22 cellular contexts compared by ENCODE assay signal in the genomic region with DNA sequence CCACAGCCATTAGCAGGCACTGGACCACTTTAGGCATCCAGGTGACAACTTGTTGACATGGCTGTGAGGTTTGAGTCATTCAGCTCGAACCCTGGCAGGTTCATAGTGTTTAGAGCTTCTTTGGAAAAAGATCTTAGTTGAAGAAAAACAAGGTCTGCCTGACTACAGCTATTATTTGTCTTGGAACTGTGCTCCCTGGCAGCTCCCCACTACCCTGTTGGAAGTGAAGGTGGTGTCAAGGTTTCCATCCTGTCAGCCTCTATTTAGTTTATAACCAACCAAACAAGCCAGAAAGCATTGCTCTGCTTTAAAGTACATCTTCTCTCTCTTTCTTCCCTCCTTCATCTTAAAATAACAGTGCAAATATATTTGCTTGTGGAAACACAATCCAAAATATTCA. TPM values are rescaled to one million over a fixed set of nuclear protein-coding genes. Genes with fewer than 3 reads are reported as not detected.
DNase-seq lines count a peak whose midpoint lies in the region; ATAC-seq and TF ChIP-seq lines count a peak whose summit lies in the region.
"Had no signal": no experiment of that assay in that cellular context is flagged by ENCODE, and none has a peak within 500 bp of the region (broad histone marks: within the 10 kb centered on the region; RNA-seq: fewer than 3 reads in every experiment).

No MANE protein-coding gene starts in this region.

- no peak overlapping the region for H3K4me3 ChIP-seq in CD4-positive, CD25-positive, alpha-beta regulatory T cell (ENCODE audit: low read depth, low read length)
- H3K4me3 ChIP-seq in LNCaP clone FGC (ENCODE audit: low read depth, low read length) (no peak overlapping the region), body of pancreas (no peak overlapping the region)
- H3K4me3 ChIP-seq: GM12878, K562, tibial nerve had no signal

- peaks cover 32% of the 10 kb centered on the region for H3K4me1 ChIP-seq in CD4-positive, CD25-positive, alpha-beta regulatory T cell (ENCODE audit: control insufficient read depth, insufficient read depth, low read length, poor library complexity, severe bottlenecking)
- H3K4me1 ChIP-seq in body of pancreas: peaks cover 18% of the 10 kb centered on the region

- no peak for TF ChIP-seq POLR2A in body of pancreas (IDR thresholded peaks at IDR 0.05)

- H3K9me3 Mint-ChIP-seq in CD4-positive, CD25-positive, alpha-beta regulatory T cell: no peaks in the 10 kb centered on the region
- H3K9me3 Mint-ChIP-seq: activated CD4-positive, alpha-beta T cell treated with anti-CD3 and anti-CD28 coated beads, Interleukin-2, amount 10 ng/mL, durations not matched to agents 7 days and 5 days; CD8-positive, alpha-beta T cell; nephron progenitor cell had no signal

- no peaks in the 10 kb centered on the region for H3K9me3 ChIP-seq in CD4-positive, CD25-positive, alpha-beta regulatory T cell (ENCODE audit: control insufficient read depth in 2 of 2, low read length in 2 of 2)
- no peaks in the 10 kb centered on the region for H3K9me3 ChIP-seq in body of pancreas
- H3K9me3 ChIP-seq: tibial nerve had no signal

- WGBS in body of pancreas, 2 donors: 5 to 42% methylated on average over 1 of the region's 1 CpG

- DNase-seq in CD4-positive, CD25-positive, alpha-beta regulatory T cell: no peak
- DNase-seq in LNCaP clone FGC (ENCODE audit: low read depth) (peak; percentile 76), body of pancreas (peak; percentile 32 to 65 (median 64)), medulla oblongata (ENCODE audit: extremely low spot score) (peak; percentile 18), NCI-H510A (lab: John Stamatoyannopoulos, UW) (no peak)
- DNase-seq: activated CD4-positive, alpha-beta T cell treated with anti-CD3 and anti-CD28 coated beads, Interleukin-2, amount 10 ng/mL, durations not matched to agents 7 days and 5 days; activated T-cell treated with anti-CD3 and anti-CD28 coated beads for 4 hours; caudate nucleus; CD8-positive, alpha-beta T cell; effector CD8-positive, alpha-beta T cell; NCI-H1694; NCI-H748 treated with DMSO at 0.1 percent for 48 hours; nephron progenitor cell; OCI-M1; SHP77 treated with DMSO at 0.1 percent for 48 hours; stimulated activated CD4-positive, alpha-beta T cell treated with anti-CD3 and anti-CD28 coated beads, Interleukin-1b, Interleukin-23, amount 100 ng/mL, for 48 hours; stimulated activated naive CD4-positive, alpha-beta T cell had no signal

- H3K27me3 ChIP-seq in CD4-positive, CD25-positive, alpha-beta regulatory T cell (ENCODE audit: control insufficient read depth, insufficient read depth, low read length): no peaks in the 10 kb centered on the region
- no peaks in the 10 kb centered on the region for H3K27me3 ChIP-seq in body of pancreas
- H3K27me3 ChIP-seq: tibial nerve had no signal

- H3K27me3 Mint-ChIP-seq in CD4-positive, CD25-positive, alpha-beta regulatory T cell: no peaks in the 10 kb centered on the region
- H3K27me3 Mint-ChIP-seq: activated CD4-positive, alpha-beta T cell treated with anti-CD3 and anti-CD28 coated beads, Interleukin-2, amount 10 ng/mL, durations not matched to agents 7 days and 5 days had no signal

- no peak overlapping the region for H3K4me3 Mint-ChIP-seq in CD4-positive, CD25-positive, alpha-beta regulatory T cell
- H3K4me3 Mint-ChIP-seq: activated CD4-positive, alpha-beta T cell treated with anti-CD3 and anti-CD28 coated beads, Interleukin-2, amount 10 ng/mL, durations not matched to agents 7 days and 5 days; CD8-positive, alpha-beta T cell; nephron progenitor cell had no signal

- H3K36me3 Mint-ChIP-seq in CD4-positive, CD25-positive, alpha-beta regulatory T cell: peaks cover 60% of the 10 kb centered on the region

- no peak for ATAC-seq in CD4-positive, CD25-positive, alpha-beta regulatory T cell (ENCODE audit: low read depth in 2 of 2)
- ATAC-seq in body of pancreas: peak; percentile 64
- ATAC-seq in HG03342 (IDR thresholded peaks at IDR 0.05; ENCODE audit: unreplicated experiment): no peak
- no peak for ATAC-seq in GM19397 (IDR thresholded peaks at IDR 0.05; ENCODE audit: unreplicated experiment)
- ATAC-seq: CD8-positive, alpha-beta T cell; GM12878; K562 had no signal

- H3K4me1 Mint-ChIP-seq in CD4-positive, CD25-positive, alpha-beta regulatory T cell: peaks cover 21 to 65% (median 50%) of the 10 kb centered on the region in 4 donors
- H3K4me1 Mint-ChIP-seq: nephron progenitor cell had no signal

- H3K27ac Mint-ChIP-seq in CD4-positive, CD25-positive, alpha-beta regulatory T cell: peak overlapping the region in 1 of 3 donors; percentile 63
- H3K27ac Mint-ChIP-seq: activated CD4-positive, alpha-beta T cell treated with anti-CD3 and anti-CD28 coated beads, Interleukin-2, amount 10 ng/mL, durations not matched to agents 7 days and 5 days; CD8-positive, alpha-beta T cell; nephron progenitor cell had no signal

- peak overlapping the region; percentile 35 for H3K27ac ChIP-seq in CD4-positive, CD25-positive, alpha-beta regulatory T cell (ENCODE audit: insufficient read depth, low read length, poor library complexity, severe bottlenecking)
- peak overlapping the region in 1 of 4 donors; percentile 29 for H3K27ac ChIP-seq in body of pancreas

- TF ChIP-seq CTCF in LNCaP clone FGC (IDR thresholded peaks at IDR 0.05; ENCODE audit: control insufficient read depth, extremely low read depth, insufficient read depth) (no peak), body of pancreas (IDR thresholded peaks at IDR 0.05) (no peak)

- intact Hi-C loops in body of pancreas (cut with DNase I): no loop called here

- peaks cover 59% of the 10 kb centered on the region for H3K36me3 ChIP-seq in CD4-positive, CD25-positive, alpha-beta regulatory T cell (ENCODE audit: control insufficient read depth, insufficient read depth, low read length)
- no peaks in the 10 kb centered on the region for H3K36me3 ChIP-seq in body of pancreas (replicated peaks in 1 of 2; ENCODE audit: insufficient read depth in 1 of 2, low read depth in 2 of 2)

RNA-seq across cellular contexts. Expression of gene KAT2B, which starts 56.8 kb away (rescaled TPM):
- total RNA-seq in CD4-positive, CD25-positive, alpha-beta regulatory T cell: 185 TPM
- 10 to 100 TPM in 1 of 4 donors, 1 to 10 TPM in 3; 5.7 to 11.0 (median 7.9) TPM for polyA plus RNA-seq in CD4-positive, CD25-positive, alpha-beta regulatory T cell
- total RNA-seq in body of pancreas: 10 to 100 TPM; 14.5 to 25.2 TPM

Comparison
In these comparisons a context has a peak if more than half of its experiments do, and no peak if none do; other contexts are left out.
1. DNase-seq: peak in LNCaP clone FGC (single experiment), body of pancreas (4 of 4) and medulla oblongata (single experiment); none in CD4-positive, CD25-positive, alpha-beta regulatory T cell (0 of 3) and NCI-H510A (single experiment).